23 cellular contexts compared by ENCODE assay signal in the genomic region with DNA sequence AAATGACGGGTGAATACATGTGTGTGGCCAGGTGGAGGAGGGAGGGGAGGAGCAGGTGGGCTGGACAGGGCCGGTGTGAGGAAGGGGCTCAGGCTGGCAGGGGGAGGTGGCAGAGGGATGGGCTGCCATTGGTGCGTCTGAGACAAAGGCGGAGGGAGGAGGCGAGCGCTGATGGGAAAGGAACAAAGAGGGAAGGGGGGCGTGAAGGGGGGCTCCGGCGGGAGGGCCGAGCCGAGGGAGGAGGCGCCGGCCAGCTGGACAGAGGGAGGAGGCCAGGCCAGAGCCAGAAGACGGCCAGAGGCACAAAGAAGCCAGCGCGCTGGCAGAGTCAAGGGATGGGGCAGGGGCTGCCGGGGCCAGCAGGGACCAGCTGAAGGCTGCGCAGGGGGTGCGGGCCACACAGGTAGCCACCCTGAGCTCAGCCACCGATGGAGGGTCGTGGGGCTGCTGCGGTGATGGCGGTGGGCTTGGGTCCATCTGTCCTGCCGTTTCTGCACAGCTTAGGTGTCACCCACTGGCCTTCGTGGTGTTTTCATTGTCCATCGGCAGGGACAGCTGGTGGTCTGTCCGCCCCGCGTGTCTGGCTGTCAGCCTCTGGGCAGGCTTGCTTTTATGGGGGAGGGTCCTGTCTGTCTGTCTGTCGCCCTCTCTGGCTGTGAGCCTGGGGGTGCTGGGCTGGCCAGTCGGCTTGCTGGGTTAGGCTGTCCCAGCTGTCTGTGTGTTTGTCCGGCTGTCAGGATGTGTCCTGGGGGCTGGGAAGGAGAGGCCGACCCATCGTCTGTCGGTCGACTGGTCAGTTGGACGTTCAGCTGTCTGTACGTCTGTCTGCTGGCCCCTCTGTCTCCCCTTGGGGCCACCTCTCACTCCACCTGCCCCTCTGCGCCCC. TPM values are rescaled to one million over a fixed set of nuclear protein-coding genes. Genes with fewer than 3 reads are reported as not detected.
A peak's percentile ranks its signal among the peaks of the same experiment; 100 is the strongest.
DNase-seq lines count a peak whose midpoint lies in the region; ATAC-seq and TF ChIP-seq lines count a peak whose summit lies in the region.
"Had no signal": no experiment of that assay in that cellular context is flagged by ENCODE, and none has a peak within 500 bp of the region (broad histone marks: within the 10 kb centered on the region; RNA-seq: fewer than 3 reads in every experiment).

No MANE protein-coding gene starts in this region.

- H3K27me3 ChIP-seq in SK-N-SH (ENCODE audit: insufficient read depth) (no peaks in the 10 kb centered on the region), dorsolateral prefrontal cortex (peaks cover 0 to 17% (median 0%) of the 10 kb centered on the region in 45 donors), MM.1S (replicated peaks; ENCODE audit: insufficient read depth, low read length) (peaks cover 72% of the 10 kb centered on the region)

- H3K9ac ChIP-seq in SK-N-SH (no peak overlapping the region), MM.1S (ENCODE audit: low read length) (no peak overlapping the region)
- H3K9ac ChIP-seq: BLaER1 treated with 17β-estradiol and CSF1 and Interleukin-3, amounts not matched to agents 10 nM and 100 nM had no signal

- no peaks in the 10 kb centered on the region for H3K9me3 ChIP-seq in SK-N-SH
- H3K9me3 ChIP-seq in MM.1S (replicated peaks; ENCODE audit: insufficient read depth, low read length) = no peaks in the 10 kb centered on the region
- H3K9me3 ChIP-seq: upper lobe of left lung had no signal

- TF ChIP-seq CTCF in SK-N-SH (IDR thresholded peaks at IDR 0.05) (no peak), dorsolateral prefrontal cortex (IDR thresholded peaks at IDR 0.05 in 54 of 56, conservative IDR thresholded peaks at IDR 0.05 in 2 of 56; ENCODE audit: low read depth in 1 of 56, partially characterized antibody in 56 of 56) (no peak), MM.1S (IDR thresholded peaks at IDR 0.05; ENCODE audit: low read length) (no peak)

- H3K4me2 ChIP-seq in SK-N-SH (peak overlapping the region; percentile 19; the same call in 1 of the 2 replicates), MM.1S (ENCODE audit: low read depth, low read length) (no peak overlapping the region)

- intact Hi-C loops in dorsolateral prefrontal cortex (cut with DNase I) = no loop called here

- ATAC-seq in SK-N-SH treated with all-trans-retinoic acid at 6 μM for 48 hours (no peak), GM18505 (IDR thresholded peaks at IDR 0.05; ENCODE audit: unreplicated experiment) (no peak), HG02870 (IDR thresholded peaks at IDR 0.05; ENCODE audit: unreplicated experiment) (no peak)
- ATAC-seq: GM12878; naive thymus-derived CD4-positive, alpha-beta T cell; stimulated activated memory B cell treated with anti-CD40 and anti-IgM and Interleukin-4, amounts not matched to agents 10 μg/mL and 1 μg/mL and 100 μg/mL, for 72 hours had no signal

- H3F3A ChIP-seq in SK-N-SH (replicated peaks; ENCODE audit: insufficient read depth) (peaks cover 19% of the 10 kb centered on the region), MM.1S (ENCODE audit: insufficient read depth, low read length) (peaks cover 19% of the 10 kb centered on the region)

- H4K20me1 ChIP-seq in SK-N-SH (ENCODE audit: insufficient read depth) = peaks cover 25% of the 10 kb centered on the region
- no peaks in the 10 kb centered on the region; the same call in 1 of the 2 replicates for H4K20me1 ChIP-seq in MM.1S (ENCODE audit: insufficient read depth, low read length)

- TF ChIP-seq POLR2A in GM18505 (IDR thresholded peaks at IDR 0.05; ENCODE audit: borderline replicate concordance, extremely low read depth, insufficient read depth, insufficient read length) = no peak

- no peak for TF ChIP-seq RAD21 in SK-N-SH (IDR thresholded peaks at IDR 0.05; ENCODE audit: low read length)

- WGBS in SK-N-SH (ENCODE audit: low lambda C conversion rate) = 24% methylated on average over 21 of the region's 39 CpGs

- POLR2A ChIA-PET in SK-N-SH (lab: Yijun Ruan, JAX) = interaction anchor here (1.0 kb wide), 2 partner anchors 8 to 115 kb away, joined by 3 to 5 read pairs; no protein-coding TSS in a partner anchor

- H3K36me3 ChIP-seq in SK-N-SH (replicated peaks in 1 of 2; ENCODE audit: control insufficient read depth in 1 of 2, insufficient read depth in 2 of 2, low read length in 1 of 2) (no peaks in the 10 kb centered on the region), MM.1S (replicated peaks; ENCODE audit: insufficient read depth, low read length) (no peaks in the 10 kb centered on the region)
- H3K36me3 ChIP-seq: BLaER1 treated with 17β-estradiol and CSF1 and Interleukin-3, amounts not matched to agents 10 nM and 100 nM; upper lobe of left lung had no signal

- H3K9me2 ChIP-seq in SK-N-SH = no peaks in the 10 kb centered on the region
- no peaks in the 10 kb centered on the region for H3K9me2 ChIP-seq in MM.1S (replicated peaks; ENCODE audit: insufficient read depth, low read length)

- peak overlapping the region in 1 of 2 experiments; percentile 86; a peak in 2 of 4 replicates for H3K27ac ChIP-seq in SK-N-SH (ENCODE audit: low read depth in 2 of 2, low read length in 1 of 2)
- peak overlapping the region; percentile 78 to 98 (median 93) for H3K27ac ChIP-seq in dorsolateral prefrontal cortex
- H3K27ac ChIP-seq in MM.1S (ENCODE audit: low read length) = no peak overlapping the region
- H3K27ac ChIP-seq: BLaER1 treated with 17β-estradiol and CSF1 and Interleukin-3, amounts not matched to agents 10 nM and 100 nM; upper lobe of left lung had no signal

- H3K79me2 ChIP-seq in SK-N-SH (ENCODE audit: insufficient read depth) = no peaks in the 10 kb centered on the region
- no peaks in the 10 kb centered on the region for H3K79me2 ChIP-seq in MM.1S (ENCODE audit: low read length)

- CTCF ChIA-PET in SK-N-SH (lab: Yijun Ruan, JAX) = interaction anchor here (0.7 to 1.5 kb wide), 5 partner anchors 14 to 186 kb away, joined by 3 to 6 read pairs (median 5); partner anchors contain the start of gene RPS15

- peaks cover 0 to 43% of the 10 kb centered on the region in 2 experiments; a peak in 1 of 4 replicates for H3K4me1 ChIP-seq in SK-N-SH (ENCODE audit: control insufficient read depth in 1 of 2, insufficient read depth in 2 of 2, low read depth in 1 of 2, low read length in 1 of 2)
- H3K4me1 ChIP-seq in MM.1S (ENCODE audit: low read length) = peaks cover 13% of the 10 kb centered on the region; the same call in 1 of the 2 replicates

- no peak for TF ChIP-seq EP300 in SK-N-SH (IDR thresholded peaks at IDR 0.05; ENCODE audit: borderline replicate concordance in 1 of 2, low read depth in 1 of 2, low read length in 1 of 2)

- no peak overlapping the region for H2AFZ ChIP-seq in SK-N-SH (ENCODE audit: low read depth)
- H2AFZ ChIP-seq in MM.1S (ENCODE audit: low read length) = no peak overlapping the region

- DNase-seq in SK-N-SH (peak; percentile 86), dorsolateral prefrontal cortex (peak in 8 of 10 donors; percentile 52 to 83 (median 74)), midbrain (lab: John Stamatoyannopoulos, UW) (peak; percentile 89), superior temporal gyrus (ENCODE audit: extremely low spot score) (peak; percentile 63), MM.1S (no peak)
- DNase-seq: activated CD4-positive, alpha-beta T cell treated with anti-CD3 and anti-CD28 coated beads, Interleukin-2, amount 50 U/mL, for 48 hours; activated T-cell treated with anti-CD3 and anti-CD28 coated beads, Interleukin-2, amount 50 U/mL, for 24 hours; DMS 273 treated with DMSO at 0.1 percent for 48 hours; erythroblast; GF-D8; immature natural killer cell; naive thymus-derived CD4-positive, alpha-beta T cell; NCI-H1694; NCI-H345; stimulated activated CD4-positive, alpha-beta T cell treated with anti-CD3 and anti-CD28 coated beads, Interleukin-15, amount 100 ng/mL, for 24 hours had no signal

- H3K4me3 ChIP-seq in SK-N-SH (ENCODE audit: low read depth in 2 of 2, low read length in 1 of 2) = peak overlapping the region in 1 of 2 experiments; percentile 60; a peak in 1 of 4 replicates
- H3K4me3 ChIP-seq in dorsolateral prefrontal cortex = peak overlapping the region; percentile 29 to 87 (median 74)
- no peak overlapping the region for H3K4me3 ChIP-seq in MM.1S (ENCODE audit: low read length)
- H3K4me3 ChIP-seq: BLaER1 treated with 17β-estradiol and CSF1 and Interleukin-3, amounts not matched to agents 10 nM and 100 nM; GM12878; lung; upper lobe of left lung had no signal

TF ChIP-seq in SK-N-SH, 30 proteins besides CTCF, POLR2A, EP300 and RAD21 (continues in another document):
- no peak for TF ChIP-seq MAX (IDR thresholded peaks at IDR 0.05; ENCODE audit: low read depth)

TF ChIP-seq in SK-N-SH treated with all-trans-retinoic acid at 6 μM for 48 hours, 23 proteins besides CTCF, POLR2A, EP300 and RAD21:
- TF ChIP-seq ISL1 (CRISPR knock-in tag; IDR thresholded peaks at IDR 0.05) (no peak), ZNF8 (CRISPR knock-in tag; IDR thresholded peaks at IDR 0.05) (no peak), PPARA (CRISPR knock-in tag; IDR thresholded peaks at IDR 0.05; ENCODE audit: borderline replicate concordance) (no peak), OSR1 (CRISPR knock-in tag; IDR thresholded peaks at IDR 0.05) (no peak)

RNA-seq across cellular contexts. Expression of gene APC2, which starts 2.2 kb away (rescaled TPM):
- 1.3 and 1.8 TPM in 2 replicates for polyA plus RNA-seq in SK-N-SH (2012; rRNA removed)
- 0.59 and 1.3 TPM in 2 replicates for polyA plus RNA-seq in SK-N-SH (2012; cell fraction: cytosol; rRNA removed)
- polyA plus RNA-seq in SK-N-SH (2012; cell fraction: nucleus; rRNA removed) = 4.1 and 5.2 TPM in 2 replicates
- total RNA-seq in dorsolateral prefrontal cortex = 100 to 1,000 TPM; 130 to 289 (median 183) TPM

RNA-seq across cellular contexts. Expression of gene RPS15, which starts 14.0 kb away (rescaled TPM):
- polyA plus RNA-seq in SK-N-SH (2012; rRNA removed) = 2,836 and 3,749 TPM in 2 replicates
- polyA plus RNA-seq in SK-N-SH (2012; cell fraction: cytosol; rRNA removed) = 2,019 and 3,381 TPM in 2 replicates
- 943 and 2,115 TPM in 2 replicates for polyA plus RNA-seq in SK-N-SH (2012; cell fraction: nucleus; rRNA removed)
- 100 to 1,000 TPM; 343 to 670 (median 497) TPM for total RNA-seq in dorsolateral prefrontal cortex

RNA-seq across cellular contexts. Expression of gene C19orf25, which starts 26.9 kb away (rescaled TPM):
- 23.4 and 25.3 TPM in 2 replicates for polyA plus RNA-seq in SK-N-SH (2012; rRNA removed)
- 11.5 and 20.3 TPM in 2 replicates for polyA plus RNA-seq in SK-N-SH (2012; cell fraction: cytosol; rRNA removed)
- 27.2 and 30.6 TPM in 2 replicates for polyA plus RNA-seq in SK-N-SH (2012; cell fraction: nucleus; rRNA removed)
- 10 to 100 TPM; 28.3 to 63.0 (median 35.2) TPM for total RNA-seq in dorsolateral prefrontal cortex

RNA-seq across cellular contexts. Expression of gene PCSK4, which starts 38.0 kb away (rescaled TPM):
- 5.8 and 6.6 TPM in 2 replicates for polyA plus RNA-seq in SK-N-SH (2012; rRNA removed)
- polyA plus RNA-seq in SK-N-SH (2012; cell fraction: cytosol; rRNA removed) = 1.1 and 1.5 TPM in 2 replicates
- polyA plus RNA-seq in SK-N-SH (2012; cell fraction: nucleus; rRNA removed) = 69.2 and 138 TPM in 2 replicates
- 10 to 100 TPM in 50 of 120 experiments, 1 to 10 TPM in 70; 4.5 to 20.4 (median 9.5) TPM for total RNA-seq in dorsolateral prefrontal cortex

RNA-seq across cellular contexts. Expression of gene REEP6, which starts 38.8 kb away (rescaled TPM):
- polyA plus RNA-seq in SK-N-SH (2012; rRNA removed) = 6.8 and 9.1 TPM in 2 replicates
- 4.0 and 5.0 TPM in 2 replicates for polyA plus RNA-seq in SK-N-SH (2012; cell fraction: cytosol; rRNA removed)
- 5.8 and 6.7 TPM in 2 replicates for polyA plus RNA-seq in SK-N-SH (2012; cell fraction: nucleus; rRNA removed)
- total RNA-seq in dorsolateral prefrontal cortex = 10 to 100 TPM in 116 of 120 experiments, 1 to 10 TPM in 4; 6.9 to 23.9 (median 14.3) TPM
